In genomic region chr15:73991726-73992593, GRCh38 we compare ENCODE assay signal across 8 cellular contexts. TPM values are rescaled to one million over a fixed set of nuclear protein-coding genes. Genes with fewer than 3 reads are reported as not detected.
DNase-seq lines count a peak whose midpoint lies in the region; ATAC-seq, FAIRE-seq and TF ChIP-seq lines count a peak whose summit lies in the region.

Gene STOML1 (minus strand): TSS chr15:73992295. CDS start chr15:73992223, 72 bp downstream.

- H3K27ac ChIP-seq in smooth muscle cell (ENCODE audit: low read depth): peak within 1 kb of the TSS; percentile 44

- DNase-seq in AG04449 (ENCODE audit: low read depth, low spot score): no peak
- DNase-seq in NCI-H2196 treated with DMSO at 0.1 percent for 48 hours (lab: John Stamatoyannopoulos, UW; ENCODE audit: unreplicated experiment): peak; percentile 58
- peak; percentile 79 for DNase-seq in bronchial epithelial cell (ENCODE audit: low read depth)
- DNase-seq in iPS-NIHi7 (ENCODE audit: extremely low spot score): peak; percentile 98
- DNase-seq in smooth muscle cell (lab: John Stamatoyannopoulos, UW; ENCODE audit: unreplicated experiment): peak; percentile 79

- H3K27me3 ChIP-seq in bronchial epithelial cell (ENCODE audit: control insufficient read depth, insufficient read depth, low read length): no peaks in the 10 kb centered on the region
- no peaks in the 10 kb centered on the region for H3K27me3 ChIP-seq in smooth muscle cell (ENCODE audit: low read depth)

- H3K36me3 ChIP-seq in bronchial epithelial cell (ENCODE audit: control insufficient read depth, insufficient read depth, low read length) (no peaks in the 10 kb centered on the region), smooth muscle cell (ENCODE audit: low read depth) (no peaks in the 10 kb centered on the region)

- WGBS in smooth muscle cell (ENCODE audit: low lambda C conversion rate): 3% methylated on average over 68 of the region's 72 CpGs

- H3K4me1 ChIP-seq in smooth muscle cell (ENCODE audit: low read depth): peaks cover 20% of the 10 kb centered on the region

- H3K4me3 ChIP-seq in AG04449 (ENCODE audit: low read depth, low read length): peak within 1 kb of the TSS; percentile 71
- H3K4me3 ChIP-seq in WI38 (ENCODE audit: low read depth, low read length): peak within 1 kb of the TSS; percentile 83
- peak within 1 kb of the TSS; percentile 60 for H3K4me3 ChIP-seq in bronchial epithelial cell (ENCODE audit: low read depth, low read length)
- peak within 1 kb of the TSS; percentile 82 for H3K4me3 ChIP-seq in smooth muscle cell

- H3K9ac ChIP-seq in smooth muscle cell (ENCODE audit: low read depth): peak within 1 kb of the TSS; percentile 77

- peak within 1 kb of the TSS; percentile 97 for H3K4me2 ChIP-seq in smooth muscle cell

- FAIRE-seq in bronchial epithelial cell (lab: Jason Lieb, UNC): no peak

- TF ChIP-seq CTCF in AG04449 (IDR thresholded peaks at IDR 0.05; ENCODE audit: insufficient read depth, low read length, missing control alignments) (peak; percentile 85), WI38 (IDR thresholded peaks at IDR 0.05; ENCODE audit: low read depth, low read length) (peak; percentile 80), bronchial epithelial cell (IDR thresholded peaks at IDR 0.05; ENCODE audit: insufficient read depth, low read length, severe bottlenecking) (peak; percentile 89), smooth muscle cell (IDR thresholded peaks at IDR 0.05; ENCODE audit: borderline replicate concordance, insufficient read depth, poor library complexity, severe bottlenecking) (peak; percentile 91)

- H3F3A ChIP-seq in smooth muscle cell (ENCODE audit: low read depth): peaks cover 8% of the 10 kb centered on the region

- CTCF ChIA-PET in AG04449 (lab: Yijun Ruan, JAX): interaction anchor here (0.8 to 11.3 kb wide), 17 partner anchors 9 to 330 kb away, joined by 3 to 126 read pairs (median 7); no protein-coding TSS in a partner anchor

- no peaks in the 10 kb centered on the region for H3K9me3 ChIP-seq in smooth muscle cell (replicated peaks; ENCODE audit: low read depth)

- peak within 1 kb of the TSS; percentile 76 for H2AFZ ChIP-seq in smooth muscle cell (ENCODE audit: low read depth)

- POLR2A ChIA-PET in AG04449 (lab: Yijun Ruan, JAX): no interaction called here

- H4K20me1 ChIP-seq in smooth muscle cell (ENCODE audit: low read depth): peaks cover 16% of the 10 kb centered on the region

- H3K79me2 ChIP-seq in smooth muscle cell (ENCODE audit: low read depth): peaks cover 35% of the 10 kb centered on the region

- ATAC-seq in GM18867 (IDR thresholded peaks at IDR 0.05; ENCODE audit: unreplicated experiment): peak; percentile 78
- peak; percentile 64 for ATAC-seq in HG03097 (IDR thresholded peaks at IDR 0.05; ENCODE audit: low FRiP score, unreplicated experiment)

RNA-seq across cellular contexts. Expression of gene STOML1, which starts in this region (rescaled TPM):
- total RNA-seq in bronchial epithelial cell (8.6 and 9.5 TPM in 2 replicates), smooth muscle cell (9.3 and 12.4 TPM in 2 replicates)
- polyA plus RNA-seq in smooth muscle cell: 23.7 and 27.5 TPM in 2 replicates
